14 cellular contexts compared by ENCODE assay signal in genomic region chr1:44785027-44785376, GRCh38. TPM values are rescaled to one million over a fixed set of nuclear protein-coding genes. Genes with fewer than 3 reads are reported as not detected.
DNase-seq lines count a peak whose midpoint lies in the region; ATAC-seq, FAIRE-seq and TF ChIP-seq lines count a peak whose summit lies in the region.
"Had no signal": no experiment of that assay in that cellular context is flagged by ENCODE, and none has a peak within 500 bp of the region (broad histone marks: within the 10 kb centered on the region; RNA-seq: fewer than 3 reads in every experiment).

No MANE protein-coding gene starts in this region.

- no peak for TF ChIP-seq POLR2A in GM12878 (IDR thresholded peaks at IDR 0.05; ENCODE audit: low read depth, low read length)

- SMC1A ChIA-PET in GM12878 (lab: Charles Lee; ENCODE audit: uncharacterized antibody, unreplicated experiment): interaction anchor here (0.6 to 2.5 kb wide), 6 partner anchors 8 to 63 kb away, joined by 3 to 9 read pairs (median 5); partner anchors contain the start of genes PLK3 and RNU5D-1

- peaks cover 0 to 12% of the 10 kb centered on the region in 2 experiments; a peak in 2 of 4 replicates for H3K36me3 ChIP-seq in GM12878 (ENCODE audit: control insufficient read depth in 2 of 2, insufficient read depth in 2 of 2, low read length in 1 of 2)
- H3K36me3 ChIP-seq in naive thymus-derived CD4-positive, alpha-beta T cell (ENCODE audit: control insufficient read depth in 2 of 3, insufficient read depth in 3 of 3, low read length in 3 of 3): peaks cover 0 to 16% (median 0%) of the 10 kb centered on the region in 3 experiments

- no peaks in the 10 kb centered on the region for H3K9me3 ChIP-seq in CD4-positive, alpha-beta T cell (ENCODE audit: control insufficient read depth, low read length)
- H3K9me3 ChIP-seq in GM12878 (replicated peaks; ENCODE audit: control insufficient read depth, insufficient read depth, low read length): no peaks in the 10 kb centered on the region
- H3K9me3 ChIP-seq in naive thymus-derived CD4-positive, alpha-beta T cell (ENCODE audit: control insufficient read depth in 2 of 3, low read length in 3 of 3): no peaks in the 10 kb centered on the region
- H3K9me3 ChIP-seq: Peyer's patch, stomach had no signal

- CTCF ChIA-PET in CD4-positive, alpha-beta T cell (lab: Charles Lee): interaction anchor here (0.6 to 3.6 kb wide), 9 partner anchors 8 to 226 kb away, joined by 3 to 20 read pairs (median 5); partner anchors contain the start of genes EIF2B3, HECTD3, PLK3 and RNU5D-1
- CTCF ChIA-PET in GM12878 (lab: Yijun Ruan, JAX): interaction anchor here (0.6 to 5.2 kb wide), 19 partner anchors 8 to 1936 kb away, joined by 3 to 40 read pairs (median 4); partner anchors contain the start of genes BTBD19, PLK3, RNU5D-1 and RPS8
- CTCF ChIA-PET in naive thymus-derived CD4-positive, alpha-beta T cell (lab: Charles Lee): interaction anchor here (0.6 to 3.0 kb wide), 11 partner anchors 8 to 797 kb away, joined by 3 to 16 read pairs (median 4); partner anchors contain the start of genes EIF2B3, RNU5D-1 and RPS8

- H3K27ac ChIP-seq in CD4-positive, alpha-beta T cell (ENCODE audit: low read depth, low read length): no peak overlapping the region
- H3K27ac ChIP-seq in GM12878 (ENCODE audit: control insufficient read depth, insufficient read depth): no peak overlapping the region
- no peak overlapping the region for H3K27ac ChIP-seq in naive thymus-derived CD4-positive, alpha-beta T cell (ENCODE audit: low read depth, low read length)

- intact Hi-C loops in CD4-positive, alpha-beta T cell (cut with DNase I, micrococcal nuclease): loop anchor here in 1 of 2 experiments (5.0 kb wide), 3 partner anchors 37 to 517 kb away; no protein-coding TSS in a partner anchor
- intact Hi-C loops in GM12878 (cut with micrococcal nuclease; ENCODE audit: unreplicated experiment): no loop called here
- intact Hi-C loops in naive thymus-derived CD4-positive, alpha-beta T cell (cut with micrococcal nuclease): loop anchor here (2.0 to 5.0 kb wide), 2 partner anchors 37 to 46 kb away; partner anchors contain the start of gene KIF2C (in 1 of the 2)

- H3K4me1 Mint-ChIP-seq in CD4-positive, alpha-beta T cell (ENCODE audit: low read depth): peaks cover 31% of the 10 kb centered on the region
- H3K4me1 Mint-ChIP-seq in HFFc6 (ENCODE audit: low read depth): peaks cover 27% of the 10 kb centered on the region
- H3K4me1 Mint-ChIP-seq in naive thymus-derived CD4-positive, alpha-beta T cell: peaks cover 13 to 38% (median 29%) of the 10 kb centered on the region in 7 donors

- TF ChIP-seq RAD21 in GM12878 (IDR thresholded peaks at IDR 0.05; ENCODE audit: insufficient read depth, low read depth, low read length): no peak

- FAIRE-seq in GM12878 (lab: Jason Lieb, UNC): no peak

- no peak overlapping the region for H3K9ac ChIP-seq in GM12878 (ENCODE audit: control insufficient read depth, insufficient read depth, low read length)

- no peaks in the 10 kb centered on the region for H3K27me3 Mint-ChIP-seq in CD4-positive, alpha-beta T cell
- no peaks in the 10 kb centered on the region; the same call in none of the 2 replicates for H3K27me3 Mint-ChIP-seq in HFFc6 (ENCODE audit: insufficient read depth)
- H3K27me3 Mint-ChIP-seq in naive thymus-derived CD4-positive, alpha-beta T cell: no peaks in the 10 kb centered on the region

- peak overlapping the region; percentile 86 for H3K4me3 Mint-ChIP-seq in CD4-positive, alpha-beta T cell
- H3K4me3 Mint-ChIP-seq in HFFc6: peak overlapping the region; percentile 7; the same call in 1 of the 2 replicates
- H3K4me3 Mint-ChIP-seq in naive thymus-derived CD4-positive, alpha-beta T cell: peak overlapping the region; percentile 60 to 82 (median 76)

- 62% methylated on average over 6 of the region's 6 CpGs for WGBS in GM12878 (ENCODE audit: insufficient coverage, insufficient replicate concordance, low lambda C conversion rate, missing lambda C conversion rate)

- TF ChIP-seq CTCF in CD4-positive, alpha-beta T cell (IDR thresholded peaks at IDR 0.05): no peak
- TF ChIP-seq CTCF in HFFc6 (IDR thresholded peaks at IDR 0.05) (0 out of 2 replicates have a peak, but pooled peaks have one; percentile 32), GM12878 (IDR thresholded peaks at IDR 0.05 in 2 of 3, conservative IDR thresholded peaks at IDR 0.05 in 1 of 3; ENCODE audit: control insufficient read depth in 2 of 3, extremely low read depth in 1 of 3, insufficient read depth in 1 of 3, low read depth in 3 of 3, low read length in 3 of 3) (no peak)

- H3K79me2 ChIP-seq in GM12878 (ENCODE audit: control insufficient read depth, insufficient read depth, low read length): no peaks in the 10 kb centered on the region; the same call in 1 of the 2 replicates

- ATAC-seq in CD4-positive, alpha-beta T cell (ENCODE audit: poor library complexity): no peak
- ATAC-seq in GM12878: peak; percentile 3
- no peak for ATAC-seq in naive thymus-derived CD4-positive, alpha-beta T cell
- no peak for ATAC-seq in HG02571 (IDR thresholded peaks at IDR 0.05; ENCODE audit: unreplicated experiment)
- ATAC-seq: HCT116 had no signal

- peaks cover 30% of the 10 kb centered on the region for H3K4me1 ChIP-seq in GM12878 (ENCODE audit: control insufficient read depth, insufficient read depth, low read length)
- peaks cover 20 to 25% of the 10 kb centered on the region in 2 donors for H3K4me1 ChIP-seq in naive thymus-derived CD4-positive, alpha-beta T cell (ENCODE audit: control insufficient read depth in 2 of 2, insufficient read depth in 2 of 2, low read length in 2 of 2)

- no peak overlapping the region; the same call in 1 of the 2 replicates for H2AFZ ChIP-seq in GM12878 (ENCODE audit: control insufficient read depth, low read depth, low read length)

- in situ Hi-C loops in GM12878 (cut with MboI): no loop called here

- peak overlapping the region; percentile 53 for H3K27ac Mint-ChIP-seq in CD4-positive, alpha-beta T cell
- no peak overlapping the region for H3K27ac Mint-ChIP-seq in HFFc6
- H3K27ac Mint-ChIP-seq in naive thymus-derived CD4-positive, alpha-beta T cell: peak overlapping the region; percentile 44 to 83 (median 71)

- H3K4me3 ChIP-seq in GM12878: no peak overlapping the region
- H3K4me3 ChIP-seq in naive thymus-derived CD4-positive, alpha-beta T cell (ENCODE audit: low read length): no peak overlapping the region

- POLR2A ChIA-PET in CD4-positive, alpha-beta T cell (lab: Charles Lee): interaction anchor here (1.3 to 5.6 kb wide), 11 partner anchors 9 to 555 kb away, joined by 3 to 61 read pairs (median 9); partner anchors contain the start of genes BTBD19, DYNLT4, HECTD3 and MUTYH
- POLR2A ChIA-PET in GM12878 (lab: Charles Lee): interaction anchor here (0.6 to 3.0 kb wide), 9 partner anchors 8 to 1073 kb away, joined by 3 to 29 read pairs (median 6); partner anchors contain the start of genes RNU5D-1 and RPS8
- POLR2A ChIA-PET in naive thymus-derived CD4-positive, alpha-beta T cell (lab: Charles Lee): interaction anchor here (0.5 to 7.9 kb wide), 11 partner anchors 9 to 420 kb away, joined by 3 to 93 read pairs (median 9); partner anchors contain the start of genes BTBD19, DYNLT4, HECTD3 and PLK3

- no peaks in the 10 kb centered on the region for H3K27me3 ChIP-seq in CD4-positive, alpha-beta T cell (ENCODE audit: control insufficient read depth, insufficient read depth, low read length)
- H3K27me3 ChIP-seq in GM12878 (replicated peaks in 1 of 2; ENCODE audit: control insufficient read depth in 2 of 2, insufficient read depth in 2 of 2, low read length in 1 of 2): no peaks in the 10 kb centered on the region
- no peaks in the 10 kb centered on the region for H3K27me3 ChIP-seq in naive thymus-derived CD4-positive, alpha-beta T cell (ENCODE audit: control insufficient read depth in 2 of 2, insufficient read depth in 2 of 2, low read length in 2 of 2)
- H3K27me3 ChIP-seq: Peyer's patch, stomach had no signal

- H3K36me3 Mint-ChIP-seq in CD4-positive, alpha-beta T cell (ENCODE audit: low read depth): peaks cover 17% of the 10 kb centered on the region
- peaks cover 25% of the 10 kb centered on the region for H3K36me3 Mint-ChIP-seq in HFFc6 (ENCODE audit: low read depth)
- H3K36me3 Mint-ChIP-seq in naive thymus-derived CD4-positive, alpha-beta T cell: peaks cover 0 to 20% (median 12%) of the 10 kb centered on the region in 5 donors

- peak overlapping the region; percentile 95 for H3K4me2 ChIP-seq in GM12878 (ENCODE audit: control insufficient read depth, insufficient read depth)

- no TSS peak for BruUV-seq in GM12878 (replicated peaks; lab: Mats Ljungman, UMichigan)

- RAD21 ChIA-PET in GM12878 (lab: Charles Lee; ENCODE audit: unreplicated experiment): interaction anchor here (0.6 to 2.8 kb wide), 3 partner anchors 9 to 226 kb away, joined by 4 to 11 read pairs (median 4); partner anchors contain the start of genes HECTD3, PLK3, RPS8 and UROD

- DNase-seq in CD4-positive, alpha-beta T cell: no peak
- no peak for DNase-seq in HFFc6
- no peak for DNase-seq in GM12878 (ENCODE audit: low read depth, low spot score)
- DNase-seq in naive thymus-derived CD4-positive, alpha-beta T cell: no peak
- DNase-seq in DMS53 treated with DMSO at 0.1 percent for 48 hours (lab: John Stamatoyannopoulos, UW; ENCODE audit: unreplicated experiment): no peak
- no peak for DNase-seq in NCI-H526 treated with DMSO at 0.1 percent for 48 hours (lab: John Stamatoyannopoulos, UW)
- DNase-seq in DMS79 treated with DMSO at 0.1 percent for 48 hours (lab: John Stamatoyannopoulos, UW): no peak
- DNase-seq: activated effector memory CD4-positive, alpha-beta T cell treated with Interleukin-2 at 50 U/mL for 16 hours; kidney glomerular epithelial cell; stomach had no signal

- no peak for TF ChIP-seq EP300 in GM12878 (IDR thresholded peaks at IDR 0.05; ENCODE audit: borderline replicate concordance in 1 of 2, control insufficient read depth in 1 of 2, low read depth in 2 of 2, low read length in 2 of 2)

- H4K20me1 ChIP-seq in GM12878 (ENCODE audit: control insufficient read depth, insufficient read depth): no peaks in the 10 kb centered on the region; the same call in 1 of the 2 replicates

- no peaks in the 10 kb centered on the region for H3K9me3 Mint-ChIP-seq in CD4-positive, alpha-beta T cell
- no peaks in the 10 kb centered on the region for H3K9me3 Mint-ChIP-seq in HFFc6
- peaks cover 0 to 2% (median 0%) of the 10 kb centered on the region in 11 donors for H3K9me3 Mint-ChIP-seq in naive thymus-derived CD4-positive, alpha-beta T cell

RNA-seq across cellular contexts. Expression of gene BEST4, which starts 3.0 kb away (rescaled TPM):
- 1 to 10 TPM; 1.0 TPM for total RNA-seq in CD4-positive, alpha-beta T cell
- total RNA-seq in HFFc6 (2021; fragmentation: NEBNext Ultra II Directional; extraction: Animal tissue kit (Norgen Biotek cat#: 25700)): under 1 TPM; 0.09 to 0.23 (median 0.12) TPM
- total RNA-seq in GM12878 (2013; cell fraction: nucleolus; rRNA removed): 0.48 and 0.83 TPM in 2 replicates
- total RNA-seq in GM12878 (2014; rRNA removed) (0.65 and 0.85 TPM in 2 replicates), GM12878 (2014; rRNA removed; fragmentation: Illumina TruSeq; extraction: Trizol) (0.40 and 0.46 TPM in 2 replicates), GM12878 (2021) (1.3 and 1.5 TPM in 2 replicates)
- 0.20 TPM for polyA plus RNA-seq in GM12878 (2011; ENCODE audit: low read depth)
- polyA plus RNA-seq in GM12878 (2011; rRNA removed) (0.08 TPM in 1 of 2 replicates, not detected in the other), GM12878 (2014; fragmentation: Illumina TruSeq; extraction: Trizol) (0.38 and 0.73 TPM in 2 replicates), GM12878 (2014; fragmentation: Nextera tagmentation; extraction: Ambion mirVana) (under 1 TPM; 0.06 to 0.20 TPM), GM12878 (2014; rRNA removed) (0.76 and 0.94 TPM in 2 replicates), GM12878 (2016; fragmentation: Nextera tagmentation; extraction: Ambion mirVana) (under 1 TPM; 0.43 to 0.98 TPM)
- polyA plus RNA-seq in GM12878 (2011; cell fraction: cytosol; rRNA removed): 0.03 and 0.16 TPM in 2 replicates
- polyA plus RNA-seq in GM12878 (2011; cell fraction: nucleus; rRNA removed): 0.22 TPM in 2 replicates
- 0.76 and 1.2 TPM in 2 replicates for polyA plus RNA-seq in GM12878 (2012)
- 0.10 TPM in 1 of 2 replicates, not detected in the other for polyA minus RNA-seq in GM12878 (2011; rRNA and poly(A)+ RNA removed)
- polyA minus RNA-seq in GM12878 (2011; cell fraction: cytosol; rRNA and poly(A)+ RNA removed): not detected in 2 replicates
- polyA minus RNA-seq in GM12878 (2011; cell fraction: nucleus; rRNA and poly(A)+ RNA removed): 0.19 TPM in 1 of 2 replicates, not detected in the other
- total RNA-seq in naive thymus-derived CD4-positive, alpha-beta T cell: 1 to 10 TPM in 2 of 5 experiments, under 1 TPM in 3; 0.77 to 1.4 (median 0.96) TPM
- polyA plus RNA-seq in naive thymus-derived CD4-positive, alpha-beta T cell: under 1 TPM in 1 of 2 donors, not detected in 1; 0.72 TPM
- total RNA-seq: LHCN-M2 had no signal

RNA-seq across cellular contexts. Expression of gene RPS8, which starts 9.7 kb away (rescaled TPM):
- total RNA-seq in CD4-positive, alpha-beta T cell: 1,000 to 10,000 TPM; 3,394 to 3,436 TPM
- 1,000 to 10,000 TPM; 1,518 to 1,745 (median 1,633) TPM for total RNA-seq in HFFc6 (2021; fragmentation: NEBNext Ultra II Directional; extraction: Animal tissue kit (Norgen Biotek cat#: 25700))
- total RNA-seq in GM12878 (2013; cell fraction: nucleolus; rRNA removed): 330 and 356 TPM in 2 replicates
- total RNA-seq in GM12878 (2014; rRNA removed) (3,351 and 3,453 TPM in 2 replicates), GM12878 (2014; rRNA removed; fragmentation: Illumina TruSeq; extraction: Trizol) (3,065 and 3,117 TPM in 2 replicates), GM12878 (2021) (3,050 and 3,180 TPM in 2 replicates)
- 4,615 TPM for polyA plus RNA-seq in GM12878 (2011; ENCODE audit: low read depth)
- polyA plus RNA-seq in GM12878 (2011; rRNA removed) (2,404 and 2,482 TPM in 2 replicates), GM12878 (2014; fragmentation: Illumina TruSeq; extraction: Trizol) (1,912 and 2,704 TPM in 2 replicates), GM12878 (2014; fragmentation: Nextera tagmentation; extraction: Ambion mirVana) (1,000 to 10,000 TPM; 2,238 to 3,059 TPM), GM12878 (2014; rRNA removed) (3,141 and 3,461 TPM in 2 replicates), GM12878 (2016; fragmentation: Nextera tagmentation; extraction: Ambion mirVana) (1,000 to 10,000 TPM; 1,296 to 1,343 TPM)
- polyA plus RNA-seq in GM12878 (2011; cell fraction: cytosol; rRNA removed): 2,295 and 2,366 TPM in 2 replicates
- 751 and 887 TPM in 2 replicates for polyA plus RNA-seq in GM12878 (2011; cell fraction: nucleus; rRNA removed)
- 3,919 and 4,067 TPM in 2 replicates for polyA plus RNA-seq in GM12878 (2012)
- 702 and 773 TPM in 2 replicates for polyA minus RNA-seq in GM12878 (2011; rRNA and poly(A)+ RNA removed)
- 421 and 433 TPM in 2 replicates for polyA minus RNA-seq in GM12878 (2011; cell fraction: cytosol; rRNA and poly(A)+ RNA removed)
- polyA minus RNA-seq in GM12878 (2011; cell fraction: nucleus; rRNA and poly(A)+ RNA removed): 155 and 214 TPM in 2 replicates
- total RNA-seq in naive thymus-derived CD4-positive, alpha-beta T cell: 1,000 to 10,000 TPM; 2,000 to 3,409 (median 3,025) TPM
- 1,000 to 10,000 TPM in 1 of 2 donors, 100 to 1,000 TPM in 1; 954 to 1,486 TPM for polyA plus RNA-seq in naive thymus-derived CD4-positive, alpha-beta T cell

RNA-seq across cellular contexts. Expression of gene PLK3, which starts 15.2 kb away (rescaled TPM):
- total RNA-seq in CD4-positive, alpha-beta T cell: 100 to 1,000 TPM; 794 TPM
- 10 to 100 TPM; 37.1 to 44.6 (median 39.2) TPM for total RNA-seq in HFFc6 (2021; fragmentation: NEBNext Ultra II Directional; extraction: Animal tissue kit (Norgen Biotek cat#: 25700))
- total RNA-seq in GM12878 (2013; cell fraction: nucleolus; rRNA removed): 46.1 and 49.0 TPM in 2 replicates
- 19.9 and 23.1 TPM in 2 replicates for total RNA-seq in GM12878 (2014; rRNA removed)
- 8.1 and 9.0 TPM in 2 replicates for total RNA-seq in GM12878 (2014; rRNA removed; fragmentation: Illumina TruSeq; extraction: Trizol)
- 16.5 and 20.9 TPM in 2 replicates for total RNA-seq in GM12878 (2021)
- polyA plus RNA-seq in GM12878 (2011; ENCODE audit: low read depth): 5.7 TPM
- 6.4 and 11.6 TPM in 2 replicates for polyA plus RNA-seq in GM12878 (2011; rRNA removed)
- 15.5 and 18.4 TPM in 2 replicates for polyA plus RNA-seq in GM12878 (2011; cell fraction: cytosol; rRNA removed)
- 86.8 and 98.6 TPM in 2 replicates for polyA plus RNA-seq in GM12878 (2011; cell fraction: nucleus; rRNA removed)
- 12.9 and 13.7 TPM in 2 replicates for polyA plus RNA-seq in GM12878 (2012)
- polyA plus RNA-seq in GM12878 (2014; fragmentation: Illumina TruSeq; extraction: Trizol): 5.4 and 9.3 TPM in 2 replicates
- 1 to 10 TPM; 1.5 to 1.9 TPM for polyA plus RNA-seq in GM12878 (2014; fragmentation: Nextera tagmentation; extraction: Ambion mirVana)
- 23.2 and 29.2 TPM in 2 replicates for polyA plus RNA-seq in GM12878 (2014; rRNA removed)
- 10 to 100 TPM; 12.5 to 17.5 TPM for polyA plus RNA-seq in GM12878 (2016; fragmentation: Nextera tagmentation; extraction: Ambion mirVana)
- polyA minus RNA-seq in GM12878 (2011; rRNA and poly(A)+ RNA removed): 10.7 and 18.8 TPM in 2 replicates
- polyA minus RNA-seq in GM12878 (2011; cell fraction: cytosol; rRNA and poly(A)+ RNA removed): 7.9 and 8.8 TPM in 2 replicates
- polyA minus RNA-seq in GM12878 (2011; cell fraction: nucleus; rRNA and poly(A)+ RNA removed): 30.6 and 52.9 TPM in 2 replicates
- total RNA-seq in naive thymus-derived CD4-positive, alpha-beta T cell: 100 to 1,000 TPM in 4 of 5 experiments, 10 to 100 TPM in 1; 92.8 to 456 (median 142) TPM
- 10 to 100 TPM; 30.5 to 59.1 TPM for polyA plus RNA-seq in naive thymus-derived CD4-positive, alpha-beta T cell

RNA-seq across cellular contexts. Expression of gene DYNLT4, which starts 22.1 kb away (rescaled TPM):
- total RNA-seq in CD4-positive, alpha-beta T cell: 1 to 10 TPM; 1.8 to 2.1 TPM
- under 1 TPM in 1 of 6 experiments, not detected in 5; 0.46 TPM for total RNA-seq in HFFc6 (2021; fragmentation: NEBNext Ultra II Directional; extraction: Animal tissue kit (Norgen Biotek cat#: 25700))
- 1.3 TPM in 1 of 2 replicates, not detected in the other for total RNA-seq in GM12878 (2013; cell fraction: nucleolus; rRNA removed)
- total RNA-seq in GM12878 (2014; rRNA removed) (not detected in 2 replicates), GM12878 (2014; rRNA removed; fragmentation: Illumina TruSeq; extraction: Trizol) (not detected in 2 replicates), GM12878 (2021) (0.28 and 0.45 TPM in 2 replicates)
- not detected for polyA plus RNA-seq in GM12878 (2011; ENCODE audit: low read depth)
- polyA plus RNA-seq in GM12878 (2011; rRNA removed) (not detected in 2 replicates), GM12878 (2014; fragmentation: Illumina TruSeq; extraction: Trizol) (not detected in 2 replicates), GM12878 (2014; fragmentation: Nextera tagmentation; extraction: Ambion mirVana) (not detected), GM12878 (2014; rRNA removed) (not detected in 2 replicates), GM12878 (2016; fragmentation: Nextera tagmentation; extraction: Ambion mirVana) (under 1 TPM in 1 of 2 experiments, not detected in 1; 0.23 TPM)
- 0.10 TPM in 1 of 2 replicates, not detected in the other for polyA plus RNA-seq in GM12878 (2011; cell fraction: cytosol; rRNA removed)
- 0.22 TPM in 1 of 2 replicates, not detected in the other for polyA plus RNA-seq in GM12878 (2011; cell fraction: nucleus; rRNA removed)
- polyA plus RNA-seq in GM12878 (2012): not detected in 2 replicates
- polyA minus RNA-seq in GM12878 (2011; rRNA and poly(A)+ RNA removed): not detected in 2 replicates
- polyA minus RNA-seq in GM12878 (2011; cell fraction: cytosol; rRNA and poly(A)+ RNA removed): not detected in 2 replicates
- polyA minus RNA-seq in GM12878 (2011; cell fraction: nucleus; rRNA and poly(A)+ RNA removed): 0.57 and 0.60 TPM in 2 replicates
- 1 to 10 TPM in 2 of 5 experiments, under 1 TPM in 3; 0.31 to 9.7 (median 0.87) TPM for total RNA-seq in naive thymus-derived CD4-positive, alpha-beta T cell
- polyA plus RNA-seq in naive thymus-derived CD4-positive, alpha-beta T cell: under 1 TPM in 1 of 2 donors, not detected in 1; 0.47 TPM
- total RNA-seq: LHCN-M2 had no signal

RNA-seq across cellular contexts. Expression of gene BTBD19, which starts 23.3 kb away (rescaled TPM):
- total RNA-seq in CD4-positive, alpha-beta T cell: 10 to 100 TPM; 35.9 to 36.5 TPM
- 10 to 100 TPM; 12.2 to 21.4 (median 13.9) TPM for total RNA-seq in HFFc6 (2021; fragmentation: NEBNext Ultra II Directional; extraction: Animal tissue kit (Norgen Biotek cat#: 25700))
- total RNA-seq in GM12878 (2013; cell fraction: nucleolus; rRNA removed): 3.8 and 5.1 TPM in 2 replicates
- total RNA-seq in GM12878 (2014; rRNA removed) (0.44 and 1.1 TPM in 2 replicates), GM12878 (2014; rRNA removed; fragmentation: Illumina TruSeq; extraction: Trizol) (0.18 and 0.45 TPM in 2 replicates), GM12878 (2021) (1.6 and 2.7 TPM in 2 replicates)
- polyA plus RNA-seq in GM12878 (2011; ENCODE audit: low read depth): 0.41 TPM
- polyA plus RNA-seq in GM12878 (2011; rRNA removed) (0.30 and 0.67 TPM in 2 replicates), GM12878 (2014; fragmentation: Illumina TruSeq; extraction: Trizol) (0.29 and 0.37 TPM in 2 replicates), GM12878 (2014; fragmentation: Nextera tagmentation; extraction: Ambion mirVana) (under 1 TPM; 0.13 to 0.40 TPM), GM12878 (2014; rRNA removed) (1.0 and 3.0 TPM in 2 replicates), GM12878 (2016; fragmentation: Nextera tagmentation; extraction: Ambion mirVana) (under 1 TPM; 0.18 to 0.23 TPM)
- polyA plus RNA-seq in GM12878 (2011; cell fraction: cytosol; rRNA removed): 0.89 and 1.0 TPM in 2 replicates
- polyA plus RNA-seq in GM12878 (2011; cell fraction: nucleus; rRNA removed): 3.0 and 3.1 TPM in 2 replicates
- polyA plus RNA-seq in GM12878 (2012): 0.63 and 1.0 TPM in 2 replicates
- 0.80 and 1.2 TPM in 2 replicates for polyA minus RNA-seq in GM12878 (2011; rRNA and poly(A)+ RNA removed)
- 1.1 TPM in 1 of 2 replicates, not detected in the other for polyA minus RNA-seq in GM12878 (2011; cell fraction: cytosol; rRNA and poly(A)+ RNA removed)
- polyA minus RNA-seq in GM12878 (2011; cell fraction: nucleus; rRNA and poly(A)+ RNA removed): 1.6 and 3.2 TPM in 2 replicates
- 10 to 100 TPM; 11.2 to 47.2 (median 13.5) TPM for total RNA-seq in naive thymus-derived CD4-positive, alpha-beta T cell
- polyA plus RNA-seq in naive thymus-derived CD4-positive, alpha-beta T cell: under 1 TPM; 0.07 to 0.28 TPM

Comparison
In these comparisons a context has a peak if more than half of its experiments do, and no peak if none do; other contexts are left out.
1. H3K4me3 Mint-ChIP-seq: peak in every context shown above with its lines; median percentile 86 in CD4-positive, alpha-beta T cell; 76 in naive thymus-derived CD4-positive, alpha-beta T cell; 7 in HFFc6.